In genomic region chr13:48648446-48648845, GRCh38 we compare ENCODE assay signal across 27 cellular contexts. TPM values are rescaled to one million over a fixed set of nuclear protein-coding genes. Genes with fewer than 3 reads are reported as not detected.
"Had no signal": no experiment of that assay in that cellular context is flagged by ENCODE, and none has a peak within 500 bp of the region (broad histone marks: within the 10 kb centered on the region; RNA-seq: fewer than 3 reads in every experiment).

No MANE protein-coding gene starts in this region.

- ATAC-seq: K562, Right ventricle myocardium inferior, SK-N-SH treated with all-trans-retinoic acid at 6 μM for 48 hours had no signal

- H3K4me2 ChIP-seq: KMS-11, PC-9 had no signal

- H3K4me3 ChIP-seq: K562, PC-9, Peyer's patch, SJCRH30 had no signal

- H3K4me1 ChIP-seq: Peyer's patch, SJCRH30 had no signal

- H3K36me3 Mint-ChIP-seq: IgD-negative memory B cell had no signal

- H3K36me3 ChIP-seq: Peyer's patch, SJCRH30 had no signal

- H3K9ac ChIP-seq: KMS-11 had no signal

- H2AFZ ChIP-seq: PC-9 had no signal

- H3K27me3 ChIP-seq: Peyer's patch, SJCRH30 had no signal

- H3K9me3 Mint-ChIP-seq: IgD-negative memory B cell had no signal

- H3K4me3 Mint-ChIP-seq: IgD-negative memory B cell had no signal

- H3K27ac Mint-ChIP-seq: IgD-negative memory B cell had no signal

- H3K9me3 ChIP-seq: Peyer's patch, SJCRH30 had no signal

- H3K27ac ChIP-seq: HL-60, KMS-11, PC-9, Peyer's patch, SJCRH30 had no signal

- DNase-seq: Kasumi-1, MV-4-11, NCI-H1048, NCI-H1105, NCI-H1436 treated with DMSO at 0.1 percent for 48 hours, NCI-H1694, NCI-H187 treated with DMSO at 0.1 percent for 48 hours, NCI-H2029 treated with DMSO at 0.1 percent for 48 hours, NCI-H226, NCI-H446, NCI-H510A, NCI-H524 treated with DMSO at 0.1 percent for 48 hours, NCI-H69, NCI-H774, OCI-M1, PC-9, Peyer's patch, SHP77 treated with DMSO at 0.1 percent for 48 hours, SJCRH30 had no signal

RNA-seq across cellular contexts. Expression of gene CYSLTR2, which starts 5.3 kb away (rescaled TPM):
- total RNA-seq: K562, MCF 10A, PC-9, RPMI7951, SJCRH30 had no signal
